Comparison of ENCODE assay signal across 12 cellular contexts in genomic region chr10:91589015-91589655, GRCh38. TPM values are rescaled to one million over a fixed set of nuclear protein-coding genes. Genes with fewer than 3 reads are reported as not detected.
DNase-seq lines count a peak whose midpoint lies in the region; ATAC-seq and TF ChIP-seq lines count a peak whose summit lies in the region.
"Had no signal": no experiment of that assay in that cellular context is flagged by ENCODE, and none has a peak within 500 bp of the region (broad histone marks: within the 10 kb centered on the region; RNA-seq: fewer than 3 reads in every experiment).

No MANE protein-coding gene starts in this region.

- no peaks in the 10 kb centered on the region for H3K27me3 ChIP-seq in left lung
- H3K27me3 ChIP-seq in suprapubic skin: no peaks in the 10 kb centered on the region
- no peaks in the 10 kb centered on the region for H3K27me3 ChIP-seq in CD4-positive, alpha-beta memory T cell (ENCODE audit: insufficient read depth, low read length)

- in situ Hi-C loops in GM13977 (cut with MboI; ENCODE audit: low pct_unique_long_range_greater_than_20kb, low sequenced_read_pairs, unreplicated experiment): no loop called here

- H3K4me3 ChIP-seq in cardiac fibroblast (replicated peaks in 1 of 2; ENCODE audit: low read depth in 2 of 2, low read length in 2 of 2) (no peak overlapping the region), left lung (no peak overlapping the region), suprapubic skin (no peak overlapping the region)
- H3K4me3 ChIP-seq in CD4-positive, alpha-beta memory T cell (ENCODE audit: low read length in 2 of 2): no peak overlapping the region

- DNase-seq in LHCN-M2 (ENCODE audit: low read depth) (peak; percentile 62), cardiac fibroblast (ENCODE audit: low read depth in 2 of 2) (peak; percentile 55 to 83), left lung (no peak), suprapubic skin (ENCODE audit: low spot score in 2 of 2) (no peak), glomerular visceral epithelial cell (ENCODE audit: extremely low spot score) (no peak), SW 1271 (lab: John Stamatoyannopoulos, UW) (no peak), GM13977 (ENCODE audit: low spot score) (no peak)
- DNase-seq in CD4-positive, alpha-beta memory T cell: no peak
- DNase-seq: DND-41, NCI-H526 treated with DMSO at 0.1 percent for 48 hours, small intestine had no signal

- H3K36me3 ChIP-seq in left lung (no peaks in the 10 kb centered on the region), suprapubic skin (no peaks in the 10 kb centered on the region)
- H3K36me3 ChIP-seq in CD4-positive, alpha-beta memory T cell (ENCODE audit: insufficient read depth, low read length): no peaks in the 10 kb centered on the region

- no peak overlapping the region for H3K27ac Mint-ChIP-seq in CD4-positive, alpha-beta memory T cell
- H3K27ac Mint-ChIP-seq: T-helper 1 cell treated with Interleukin-12 subunit alpha and Interleukin-12 subunit beta and Interleukin-4 antibody, amounts not matched to agents 30 μg/mL and 1 μg/mL, for 36 hours had no signal

- H3K27me3 Mint-ChIP-seq in CD4-positive, alpha-beta memory T cell: peaks cover 4 to 26% of the 10 kb centered on the region in 2 donors

- peak overlapping the region in 1 of 2 donors; percentile 80 for H3K27ac ChIP-seq in left lung
- H3K27ac ChIP-seq in suprapubic skin: peak overlapping the region; percentile 53
- no peak overlapping the region for H3K27ac ChIP-seq in CD4-positive, alpha-beta memory T cell (ENCODE audit: low read depth, low read length)

- no peak overlapping the region for H3K4me3 Mint-ChIP-seq in CD4-positive, alpha-beta memory T cell
- H3K4me3 Mint-ChIP-seq: T-helper 1 cell treated with Interleukin-12 subunit alpha and Interleukin-12 subunit beta and Interleukin-4 antibody, amounts not matched to agents 30 μg/mL and 1 μg/mL, for 36 hours had no signal

- TF ChIP-seq EP300 in suprapubic skin (IDR thresholded peaks at IDR 0.05): no peak

- ATAC-seq in left lung: peak; percentile 41

- no peaks in the 10 kb centered on the region for H3K9me3 ChIP-seq in left lung
- H3K9me3 ChIP-seq in suprapubic skin: no peaks in the 10 kb centered on the region
- H3K9me3 ChIP-seq in CD4-positive, alpha-beta memory T cell (ENCODE audit: control insufficient read depth in 1 of 2, low read length in 2 of 2): no peaks in the 10 kb centered on the region

- no peaks in the 10 kb centered on the region for H3K4me1 Mint-ChIP-seq in CD4-positive, alpha-beta memory T cell

- 49% methylated on average over 6 of the region's 6 CpGs for WGBS in suprapubic skin

- intact Hi-C loops in left lung (cut with DNase I): no loop called here
- intact Hi-C loops in CD4-positive, alpha-beta memory T cell (cut with micrococcal nuclease): no loop called here

- POLR2A ChIA-PET in CD4-positive, alpha-beta memory T cell (lab: Charles Lee; ENCODE audit: partially characterized antibody): no interaction called here

- CTCF ChIA-PET in CD4-positive, alpha-beta memory T cell (lab: Charles Lee; ENCODE audit: partially characterized antibody): no interaction called here

- H3K4me1 ChIP-seq in left lung: peaks cover 11 to 23% of the 10 kb centered on the region in 2 donors
- H3K4me1 ChIP-seq in suprapubic skin: peaks cover 54% of the 10 kb centered on the region
- no peaks in the 10 kb centered on the region for H3K4me1 ChIP-seq in CD4-positive, alpha-beta memory T cell (ENCODE audit: insufficient read depth, low read length)

- TF ChIP-seq CTCF in cardiac fibroblast (IDR thresholded peaks at IDR 0.05; ENCODE audit: low read depth, low read length) (no peak), left lung (IDR thresholded peaks at IDR 0.05) (no peak), suprapubic skin (IDR thresholded peaks at IDR 0.05) (no peak), GM13977 (IDR thresholded peaks at IDR 0.05; ENCODE audit: extremely low read depth, insufficient read depth, missing control alignments) (no peak)

- TF ChIP-seq POLR2A in suprapubic skin (IDR thresholded peaks at IDR 0.05): no peak

- no peaks in the 10 kb centered on the region for H3K36me3 Mint-ChIP-seq in CD4-positive, alpha-beta memory T cell

- peaks cover 0 to 2% (median 0%) of the 10 kb centered on the region in 8 donors for H3K9me3 Mint-ChIP-seq in CD4-positive, alpha-beta memory T cell
- H3K9me3 Mint-ChIP-seq: T-helper 1 cell treated with Interleukin-12 subunit alpha and Interleukin-12 subunit beta and Interleukin-4 antibody, amounts not matched to agents 30 μg/mL and 1 μg/mL, for 36 hours had no signal

RNA-seq across cellular contexts. Expression of gene PPP1R3C, which starts 43.7 kb away (rescaled TPM):
- total RNA-seq in LHCN-M2 (2014; rRNA removed) (74.9 and 101 TPM in 2 replicates), left lung (10 to 100 TPM; 16.8 to 24.0 TPM), suprapubic skin (10 to 100 TPM in 1 of 4 donors, 1 to 10 TPM in 3; 4.8 to 10.3 (median 6.3) TPM)
- polyA plus RNA-seq in LHCN-M2 (2012): 45.9 TPM
- not detected for total RNA-seq in CD4-positive, alpha-beta memory T cell
- not detected for polyA plus RNA-seq in CD4-positive, alpha-beta memory T cell

Comparison
In these comparisons a context has a peak if more than half of its experiments do, and no peak if none do; other contexts are left out.
1. DNase-seq: peak in LHCN-M2 (single experiment) and cardiac fibroblast (2 of 2); none in left lung (0 of 2), suprapubic skin (0 of 2), glomerular visceral epithelial cell (single experiment), CD4-positive, alpha-beta memory T cell (0 of 5), SW 1271 (0 of 2) and GM13977 (single experiment).
2. RNA of gene PPP1R3C, which starts 43.7 kb away (total RNA-seq): 74.9 to 101 TPM in LHCN-M2, 16.8 to 24.0 TPM in left lung and 4.8 to 10.3 TPM in suprapubic skin; not detected in CD4-positive, alpha-beta memory T cell; every median in the first group is over 4 times any median in the second.